Comparison of ENCODE assay signal across 11 cellular contexts in genomic region chr16:16028311-16028999, GRCh38.
DNase-seq lines count a peak whose midpoint lies in the region; ATAC-seq lines count a peak whose summit lies in the region.
"Had no signal": no experiment of that assay in that cellular context is flagged by ENCODE, and none has a peak within 500 bp of the region (broad histone marks: within the 10 kb centered on the region; RNA-seq: fewer than 3 reads in every experiment).

No MANE protein-coding gene starts in this region.

- peaks cover 44% of the 10 kb centered on the region for H3K4me1 Mint-ChIP-seq in activated T-helper 17 cell treated with anti-CD3 and anti-CD28 coated beads, Interleukin-2, amount 50 U/mL, for 72 hours
- peaks cover 26% of the 10 kb centered on the region for H3K4me1 Mint-ChIP-seq in memory B cell
- H3K4me1 Mint-ChIP-seq in T-helper 2 cell treated with Interferon-gamma antibody and Interleukin-4, amounts not matched to agents 5 μg/mL and 100 μg/mL, for 36 hours (ENCODE audit: low read depth), result peaks cover 43% of the 10 kb centered on the region

- peaks cover 2 to 36% (median 17%) of the 10 kb centered on the region in 5 donors for H3K4me1 ChIP-seq in subcutaneous abdominal adipose tissue (ENCODE audit: control insufficient read depth in 5 of 5, insufficient read depth in 5 of 5, low read length in 5 of 5)

- H3K27me3 Mint-ChIP-seq in activated T-helper 17 cell treated with anti-CD3 and anti-CD28 coated beads, Interleukin-2, amount 50 U/mL, for 72 hours, result no peaks in the 10 kb centered on the region
- H3K27me3 Mint-ChIP-seq in memory B cell, result no peaks in the 10 kb centered on the region
- no peaks in the 10 kb centered on the region for H3K27me3 Mint-ChIP-seq in T-helper 2 cell treated with Interferon-gamma antibody and Interleukin-4, amounts not matched to agents 5 μg/mL and 100 μg/mL, for 36 hours (ENCODE audit: low read depth)

- H3K9me3 Mint-ChIP-seq in activated T-helper 17 cell treated with anti-CD3 and anti-CD28 coated beads, Interleukin-2, amount 50 U/mL, for 72 hours, result no peaks in the 10 kb centered on the region
- no peaks in the 10 kb centered on the region for H3K9me3 Mint-ChIP-seq in memory B cell
- H3K9me3 Mint-ChIP-seq in T-helper 2 cell treated with Interferon-gamma antibody and Interleukin-4, amounts not matched to agents 5 μg/mL and 100 μg/mL, for 36 hours, result no peaks in the 10 kb centered on the region

- peak; percentile 69 for DNase-seq in HT-29 (ENCODE audit: low spot score)
- no peak for DNase-seq in memory B cell (ENCODE audit: low spot score in 2 of 2)
- no peak for DNase-seq in activated CD8-positive, alpha-beta memory T cell treated with anti-CD3 and anti-CD28 coated beads for 24 hours
- DNase-seq in T-helper 2 cell treated with Interferon-gamma antibody and Interleukin-4, amounts not matched to agents 5 μg/mL and 100 μg/mL, for 36 hours (ENCODE audit: low spot score), result no peak
- DNase-seq in 8988T, result no peak
- DNase-seq: foreskin melanocyte had no signal

- no peak for ATAC-seq in activated T-helper 17 cell treated with anti-CD3 and anti-CD28 coated beads, Interleukin-2, amount 50 U/mL, for 72 hours (replicated peaks)
- no peak for ATAC-seq in memory B cell (ENCODE audit: low read depth)

- H3K27me3 ChIP-seq in subcutaneous abdominal adipose tissue (ENCODE audit: control insufficient read depth in 5 of 5, insufficient read depth in 4 of 5, low read length in 5 of 5), result no peaks in the 10 kb centered on the region
- H3K27me3 ChIP-seq: SJSA1 had no signal

- H3K9ac ChIP-seq in subcutaneous abdominal adipose tissue (ENCODE audit: low read length in 5 of 5), result no peak overlapping the region

- H3K4me3 ChIP-seq in subcutaneous abdominal adipose tissue (ENCODE audit: low read depth in 1 of 5, low read length in 5 of 5), result no peak overlapping the region
- H3K4me3 ChIP-seq: SJSA1, thoracic aorta had no signal

- no peaks in the 10 kb centered on the region for H3K9me3 ChIP-seq in subcutaneous abdominal adipose tissue (ENCODE audit: control insufficient read depth in 5 of 5, low read length in 5 of 5)
- H3K9me3 ChIP-seq: SJSA1, thoracic aorta had no signal

- H3K36me3 ChIP-seq in subcutaneous abdominal adipose tissue (ENCODE audit: control insufficient read depth in 5 of 5, insufficient read depth in 5 of 5, low read length in 5 of 5), result peaks cover 0 to 28% (median 6%) of the 10 kb centered on the region in 5 donors

- peak overlapping the region; percentile 46 for H3K27ac Mint-ChIP-seq in activated T-helper 17 cell treated with anti-CD3 and anti-CD28 coated beads, Interleukin-2, amount 50 U/mL, for 72 hours
- H3K27ac Mint-ChIP-seq in memory B cell, result peak overlapping the region; percentile 65
- no peak overlapping the region for H3K27ac Mint-ChIP-seq in T-helper 2 cell treated with Interferon-gamma antibody and Interleukin-4, amounts not matched to agents 5 μg/mL and 100 μg/mL, for 36 hours

- peaks cover 71% of the 10 kb centered on the region for H3K36me3 Mint-ChIP-seq in activated T-helper 17 cell treated with anti-CD3 and anti-CD28 coated beads, Interleukin-2, amount 50 U/mL, for 72 hours (ENCODE audit: low read depth)
- H3K36me3 Mint-ChIP-seq in memory B cell, result peaks cover 5% of the 10 kb centered on the region
- peaks cover 29% of the 10 kb centered on the region for H3K36me3 Mint-ChIP-seq in T-helper 2 cell treated with Interferon-gamma antibody and Interleukin-4, amounts not matched to agents 5 μg/mL and 100 μg/mL, for 36 hours (ENCODE audit: low read depth)

- H3K27ac ChIP-seq in subcutaneous abdominal adipose tissue (ENCODE audit: low read depth, low read length), result peak overlapping the region; percentile 41
- H3K27ac ChIP-seq: SJSA1 had no signal

- no peak overlapping the region for H3K4me3 Mint-ChIP-seq in activated T-helper 17 cell treated with anti-CD3 and anti-CD28 coated beads, Interleukin-2, amount 50 U/mL, for 72 hours
- H3K4me3 Mint-ChIP-seq in memory B cell, result no peak overlapping the region
- H3K4me3 Mint-ChIP-seq in T-helper 2 cell treated with Interferon-gamma antibody and Interleukin-4, amounts not matched to agents 5 μg/mL and 100 μg/mL, for 36 hours, result no peak overlapping the region
- H3K4me3 Mint-ChIP-seq: brain had no signal
